10 cellular contexts compared by ENCODE assay signal in genomic region chr16:10929097-10929496, GRCh38. TPM values are rescaled to one million over a fixed set of nuclear protein-coding genes. Genes with fewer than 3 reads are reported as not detected.
DNase-seq lines count a peak whose midpoint lies in the region; ATAC-seq and TF ChIP-seq lines count a peak whose summit lies in the region.
"Not testable (repeated sequence)": the region's sequence is repeated elsewhere in the genome, so short reads cannot be mapped to it uniquely, and the experiment has no call there.
"Had no signal": no experiment of that assay in that cellular context is flagged by ENCODE, and none has a peak within 500 bp of the region (broad histone marks: within the 10 kb centered on the region; RNA-seq: fewer than 3 reads in every experiment).

No MANE protein-coding gene starts in this region.

- not testable (repeated sequence) for H3K9me3 ChIP-seq in left ventricle myocardium inferior (replicated peaks); upper lobe of left lung

- DNase-seq in COLO668 (lab: John Stamatoyannopoulos, UW; ENCODE audit: unreplicated experiment) (peak; percentile 80), NCI-H1092 (lab: John Stamatoyannopoulos, UW) (peak; percentile 87), NCI-H2029 treated with DMSO at 0.1 percent for 48 hours (lab: John Stamatoyannopoulos, UW) (peak; percentile 73), NCI-H345 treated with DMSO at 0.1 percent for 48 hours (lab: John Stamatoyannopoulos, UW; ENCODE audit: unreplicated experiment) (peak; percentile 66), SHP77 (lab: John Stamatoyannopoulos, UW) (peak; percentile 93 to 95), upper lobe of left lung (peak in 1 of 2 donors; percentile 81)
- not testable (repeated sequence) for DNase-seq in left ventricle myocardium inferior, naive B cell

- H3K36me3 ChIP-seq in left ventricle myocardium inferior (peaks cover 65% of the 10 kb centered on the region), upper lobe of left lung (peaks cover 0 to 59% (median 33%) of the 10 kb centered on the region in 4 donors)

- intact Hi-C loops in left ventricle myocardium inferior (cut with micrococcal nuclease) = not testable (repeated sequence)

- H3K9me3 Mint-ChIP-seq in naive B cell = not testable (repeated sequence)

- H3K27me3 Mint-ChIP-seq in naive B cell = not testable (repeated sequence)

- not testable (repeated sequence) for H3K4me3 ChIP-seq in left ventricle myocardium inferior, upper lobe of left lung

- H3K36me3 Mint-ChIP-seq in naive B cell = not testable (repeated sequence)

- H3K27ac ChIP-seq in left ventricle myocardium inferior (replicated peaks) = peak overlapping the region; percentile 42
- H3K27ac ChIP-seq in upper lobe of left lung = peak overlapping the region; percentile 11 to 84 (median 67)

- ATAC-seq in naive B cell (ENCODE audit: low read depth in 2 of 2) = not testable (repeated sequence)
- ATAC-seq in upper lobe of left lung (ENCODE audit: low FRiP score in 2 of 2) = peak; percentile 6 to 58

- H3K4me1 ChIP-seq in left ventricle myocardium inferior = peaks cover 60% of the 10 kb centered on the region
- peaks cover 18 to 28% (median 21%) of the 10 kb centered on the region in 4 donors for H3K4me1 ChIP-seq in upper lobe of left lung

- TF ChIP-seq CTCF in left ventricle myocardium inferior (IDR thresholded peaks at IDR 0.05; ENCODE audit: borderline replicate concordance); upper lobe of left lung (IDR thresholded peaks at IDR 0.05): not testable (repeated sequence)

- 66 to 68% methylated on average over 12 of the region's 12 CpGs for WGBS in upper lobe of left lung, 2 donors

- H3K4me1 Mint-ChIP-seq in naive B cell = peaks cover 25 to 65% (median 47%) of the 10 kb centered on the region in 3 donors

- H3K4me3 Mint-ChIP-seq in naive B cell = not testable (repeated sequence)

- H3K27ac Mint-ChIP-seq in naive B cell = peak overlapping the region; percentile 63 to 87 (median 72)

- TF ChIP-seq EP300 in upper lobe of left lung (IDR thresholded peaks at IDR 0.05) = peak in 1 of 4 donors; percentile 13

- not testable (repeated sequence) for TF ChIP-seq POLR2A in upper lobe of left lung (IDR thresholded peaks at IDR 0.05)

- not testable (repeated sequence) for H3K27me3 ChIP-seq in left ventricle myocardium inferior (ENCODE audit: low read depth); upper lobe of left lung

RNA-seq across cellular contexts. Expression of gene DEXI, which starts 13.2 kb away (rescaled TPM):
- 110 TPM for total RNA-seq in left ventricle myocardium inferior
- 10 to 100 TPM; 10.1 to 22.6 (median 15.6) TPM for polyA plus RNA-seq in naive B cell (ENCODE audit: low read depth in 6 of 6)
- 10 to 100 TPM; 28.4 to 87.0 (median 55.1) TPM for total RNA-seq in upper lobe of left lung

RNA-seq across cellular contexts. Expression of gene CLEC16A, which starts 15.3 kb away (rescaled TPM):
- 24.6 TPM for total RNA-seq in left ventricle myocardium inferior
- polyA plus RNA-seq in naive B cell (ENCODE audit: low read depth in 6 of 6) = 10 to 100 TPM; 11.8 to 34.9 (median 18.7) TPM
- total RNA-seq in upper lobe of left lung = 10 to 100 TPM; 33.3 to 85.9 (median 46.4) TPM

RNA-seq across cellular contexts. Expression of gene CIITA, which starts 52.1 kb away (rescaled TPM):
- 9.4 TPM for total RNA-seq in left ventricle myocardium inferior
- 100 to 1,000 TPM; 130 to 259 (median 150) TPM for polyA plus RNA-seq in naive B cell (ENCODE audit: low read depth in 6 of 6)
- total RNA-seq in upper lobe of left lung = 100 to 1,000 TPM in 2 of 6 donors, 10 to 100 TPM in 4; 27.2 to 145 (median 83.2) TPM
- total RNA-seq: IMR-90, PC-3 had no signal
